In the genomic region with DNA sequence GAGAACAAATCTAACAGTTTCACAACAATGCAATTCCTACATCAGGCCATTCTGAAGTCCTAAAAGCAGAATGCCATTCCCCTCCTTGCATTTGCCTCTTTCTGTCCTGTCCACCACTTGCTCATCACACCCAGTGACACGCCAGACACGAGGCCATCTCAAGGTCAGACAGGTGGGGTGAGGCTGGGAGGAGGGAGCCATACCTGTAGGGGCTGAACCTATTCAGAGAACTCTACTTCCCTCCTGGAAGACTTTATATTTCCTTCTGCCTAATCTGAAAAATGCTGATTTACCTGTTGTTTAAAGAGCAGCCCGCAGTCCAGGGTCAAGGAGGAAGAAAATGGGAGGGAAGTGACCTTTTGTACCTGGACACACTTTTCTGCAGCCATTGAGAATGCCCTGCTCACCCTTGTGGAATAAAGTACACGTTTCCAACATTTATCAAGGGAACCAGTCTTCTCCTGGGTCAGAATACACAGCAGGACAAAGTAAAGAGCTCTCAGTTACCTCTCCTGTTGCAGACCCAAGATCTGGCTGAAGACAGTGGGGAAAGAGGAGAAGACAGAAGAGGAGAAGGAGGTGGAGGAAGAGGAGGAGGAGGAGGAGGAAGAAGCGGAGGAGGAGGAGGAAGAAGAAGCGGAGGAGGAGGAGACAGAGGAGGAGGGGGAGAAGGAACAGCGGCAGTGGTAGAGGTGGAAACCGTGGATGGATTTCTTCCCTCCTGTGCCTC, we compare ENCODE assay signal across 2 cellular contexts.
TF ChIP-seq lines count a peak whose summit lies in the region.

No MANE protein-coding gene starts in this region.

TF ChIP-seq in HEK293, 187 proteins besides CTCF, POLR2A, EP300 and RAD21:
- peak; percentile 97 for TF ChIP-seq EGR2 (tag by site-specific recombination; IDR thresholded peaks at IDR 0.05; ENCODE audit: low read depth)
- TF ChIP-seq ZFHX2 (tag by site-specific recombination; conservative IDR thresholded peaks at IDR 0.05): peak; percentile 59
- no peak for TF ChIP-seq ZNF19 (tag by site-specific recombination; IDR thresholded peaks at IDR 0.05; ENCODE audit: low read depth)
- no peak for TF ChIP-seq SETDB1 (IDR thresholded peaks at IDR 0.05; ENCODE audit: insufficient read length, low read length)
- TF ChIP-seq, protein P1, sequence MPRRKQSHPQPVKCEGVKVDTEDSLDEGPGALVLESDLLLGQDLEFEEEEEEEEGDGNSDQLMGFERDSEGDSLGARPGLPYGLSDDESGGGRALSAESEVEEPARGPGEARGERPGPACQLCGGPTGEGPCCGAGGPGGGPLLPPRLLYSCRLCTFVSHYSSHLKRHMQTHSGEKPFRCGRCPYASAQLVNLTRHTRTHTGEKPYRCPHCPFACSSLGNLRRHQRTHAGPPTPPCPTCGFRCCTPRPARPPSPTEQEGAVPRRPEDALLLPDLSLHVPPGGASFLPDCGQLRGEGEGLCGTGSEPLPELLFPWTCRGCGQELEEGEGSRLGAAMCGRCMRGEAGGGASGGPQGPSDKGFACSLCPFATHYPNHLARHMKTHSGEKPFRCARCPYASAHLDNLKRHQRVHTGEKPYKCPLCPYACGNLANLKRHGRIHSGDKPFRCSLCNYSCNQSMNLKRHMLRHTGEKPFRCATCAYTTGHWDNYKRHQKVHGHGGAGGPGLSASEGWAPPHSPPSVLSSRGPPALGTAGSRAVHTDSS (tag by site-specific recombination; IDR thresholded peaks at IDR 0.05): peak; percentile 63; the same call in 1 of the 2 replicates

TF ChIP-seq in GM12878, 131 proteins besides CTCF, POLR2A, EP300 and RAD21:
- TF ChIP-seq NR2F1 (conservative IDR thresholded peaks at IDR 0.05) (peak; percentile 68), ZNF384 (IDR thresholded peaks at IDR 0.05; ENCODE audit: borderline replicate concordance, low read depth, low read length) (no peak), IKZF2 (IDR thresholded peaks at IDR 0.05) (peak in 1 of 2 experiments; percentile 45; a peak in 2 of 4 replicates), ZNF274 (IDR thresholded peaks at IDR 0.05; ENCODE audit: insufficient read depth, insufficient read length) (no peak), KAT2A (conservative IDR thresholded peaks at IDR 0.05; ENCODE audit: control insufficient read depth, low read depth, low read length) (no peak), NFXL1 (IDR thresholded peaks at IDR 0.05; ENCODE audit: borderline replicate concordance) (no peak), EGR1 (IDR thresholded peaks at IDR 0.05; ENCODE audit: borderline replicate concordance in 1 of 2, low read depth in 2 of 2, low read length in 2 of 2) (peak in 1 of 2 experiments; percentile 62; a peak in 1 of 3 replicates), POLR2AphosphoS2 (IDR thresholded peaks at IDR 0.05; ENCODE audit: low read depth, low read length) (0 out of 2 replicates have a peak, but pooled peaks have one; percentile 23), HDGF (IDR thresholded peaks at IDR 0.05) (peak; percentile 54), SMAD1 (IDR thresholded peaks at IDR 0.05; ENCODE audit: low read depth, partially characterized antibody) (peak; percentile 20), NBN (IDR thresholded peaks at IDR 0.05) (peak; percentile 14; the same call in 1 of the 2 replicates), ZSCAN29 (IDR thresholded peaks at IDR 0.05) (no peak)
- TF ChIP-seq, protein P2, sequence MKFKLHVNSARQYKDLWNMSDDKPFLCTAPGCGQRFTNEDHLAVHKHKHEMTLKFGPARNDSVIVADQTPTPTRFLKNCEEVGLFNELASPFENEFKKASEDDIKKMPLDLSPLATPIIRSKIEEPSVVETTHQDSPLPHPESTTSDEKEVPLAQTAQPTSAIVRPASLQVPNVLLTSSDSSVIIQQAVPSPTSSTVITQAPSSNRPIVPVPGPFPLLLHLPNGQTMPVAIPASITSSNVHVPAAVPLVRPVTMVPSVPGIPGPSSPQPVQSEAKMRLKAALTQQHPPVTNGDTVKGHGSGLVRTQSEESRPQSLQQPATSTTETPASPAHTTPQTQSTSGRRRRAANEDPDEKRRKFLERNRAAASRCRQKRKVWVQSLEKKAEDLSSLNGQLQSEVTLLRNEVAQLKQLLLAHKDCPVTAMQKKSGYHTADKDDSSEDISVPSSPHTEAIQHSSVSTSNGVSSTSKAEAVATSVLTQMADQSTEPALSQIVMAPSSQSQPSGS (IDR thresholded peaks at IDR 0.05; ENCODE audit: low read length): no peak
- TF ChIP-seq, protein P3, sequence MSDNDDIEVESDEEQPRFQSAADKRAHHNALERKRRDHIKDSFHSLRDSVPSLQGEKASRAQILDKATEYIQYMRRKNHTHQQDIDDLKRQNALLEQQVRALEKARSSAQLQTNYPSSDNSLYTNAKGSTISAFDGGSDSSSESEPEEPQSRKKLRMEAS (IDR thresholded peaks at IDR 0.05; ENCODE audit: low read depth, low read length): peak; percentile 11; the same call in 1 of the 2 replicates
- TF ChIP-seq, protein P4, sequence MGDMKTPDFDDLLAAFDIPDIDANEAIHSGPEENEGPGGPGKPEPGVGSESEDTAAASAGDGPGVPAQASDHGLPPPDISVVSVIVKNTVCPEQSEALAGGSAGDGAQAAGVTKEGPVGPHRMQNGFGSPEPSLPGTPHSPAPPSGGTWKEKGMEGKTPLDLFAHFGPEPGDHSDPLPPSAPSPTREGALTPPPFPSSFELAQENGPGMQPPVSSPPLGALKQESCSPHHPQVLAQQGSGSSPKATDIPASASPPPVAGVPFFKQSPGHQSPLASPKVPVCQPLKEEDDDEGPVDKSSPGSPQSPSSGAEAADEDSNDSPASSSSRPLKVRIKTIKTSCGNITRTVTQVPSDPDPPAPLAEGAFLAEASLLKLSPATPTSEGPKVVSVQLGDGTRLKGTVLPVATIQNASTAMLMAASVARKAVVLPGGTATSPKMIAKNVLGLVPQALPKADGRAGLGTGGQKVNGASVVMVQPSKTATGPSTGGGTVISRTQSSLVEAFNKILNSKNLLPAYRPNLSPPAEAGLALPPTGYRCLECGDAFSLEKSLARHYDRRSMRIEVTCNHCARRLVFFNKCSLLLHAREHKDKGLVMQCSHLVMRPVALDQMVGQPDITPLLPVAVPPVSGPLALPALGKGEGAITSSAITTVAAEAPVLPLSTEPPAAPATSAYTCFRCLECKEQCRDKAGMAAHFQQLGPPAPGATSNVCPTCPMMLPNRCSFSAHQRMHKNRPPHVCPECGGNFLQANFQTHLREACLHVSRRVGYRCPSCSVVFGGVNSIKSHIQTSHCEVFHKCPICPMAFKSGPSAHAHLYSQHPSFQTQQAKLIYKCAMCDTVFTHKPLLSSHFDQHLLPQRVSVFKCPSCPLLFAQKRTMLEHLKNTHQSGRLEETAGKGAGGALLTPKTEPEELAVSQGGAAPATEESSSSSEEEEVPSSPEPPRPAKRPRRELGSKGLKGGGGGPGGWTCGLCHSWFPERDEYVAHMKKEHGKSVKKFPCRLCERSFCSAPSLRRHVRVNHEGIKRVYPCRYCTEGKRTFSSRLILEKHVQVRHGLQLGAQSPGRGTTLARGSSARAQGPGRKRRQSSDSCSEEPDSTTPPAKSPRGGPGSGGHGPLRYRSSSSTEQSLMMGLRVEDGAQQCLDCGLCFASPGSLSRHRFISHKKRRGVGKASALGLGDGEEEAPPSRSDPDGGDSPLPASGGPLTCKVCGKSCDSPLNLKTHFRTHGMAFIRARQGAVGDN (IDR thresholded peaks at IDR 0.05): peak; percentile 40; the same call in 1 of the 2 replicates
- TF ChIP-seq, protein P5, sequence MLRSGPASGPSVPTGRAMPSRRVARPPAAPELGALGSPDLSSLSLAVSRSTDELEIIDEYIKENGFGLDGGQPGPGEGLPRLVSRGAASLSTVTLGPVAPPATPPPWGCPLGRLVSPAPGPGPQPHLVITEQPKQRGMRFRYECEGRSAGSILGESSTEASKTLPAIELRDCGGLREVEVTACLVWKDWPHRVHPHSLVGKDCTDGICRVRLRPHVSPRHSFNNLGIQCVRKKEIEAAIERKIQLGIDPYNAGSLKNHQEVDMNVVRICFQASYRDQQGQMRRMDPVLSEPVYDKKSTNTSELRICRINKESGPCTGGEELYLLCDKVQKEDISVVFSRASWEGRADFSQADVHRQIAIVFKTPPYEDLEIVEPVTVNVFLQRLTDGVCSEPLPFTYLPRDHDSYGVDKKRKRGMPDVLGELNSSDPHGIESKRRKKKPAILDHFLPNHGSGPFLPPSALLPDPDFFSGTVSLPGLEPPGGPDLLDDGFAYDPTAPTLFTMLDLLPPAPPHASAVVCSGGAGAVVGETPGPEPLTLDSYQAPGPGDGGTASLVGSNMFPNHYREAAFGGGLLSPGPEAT (IDR thresholded peaks at IDR 0.05; ENCODE audit: low read depth): no peak
- TF ChIP-seq, protein P6, sequence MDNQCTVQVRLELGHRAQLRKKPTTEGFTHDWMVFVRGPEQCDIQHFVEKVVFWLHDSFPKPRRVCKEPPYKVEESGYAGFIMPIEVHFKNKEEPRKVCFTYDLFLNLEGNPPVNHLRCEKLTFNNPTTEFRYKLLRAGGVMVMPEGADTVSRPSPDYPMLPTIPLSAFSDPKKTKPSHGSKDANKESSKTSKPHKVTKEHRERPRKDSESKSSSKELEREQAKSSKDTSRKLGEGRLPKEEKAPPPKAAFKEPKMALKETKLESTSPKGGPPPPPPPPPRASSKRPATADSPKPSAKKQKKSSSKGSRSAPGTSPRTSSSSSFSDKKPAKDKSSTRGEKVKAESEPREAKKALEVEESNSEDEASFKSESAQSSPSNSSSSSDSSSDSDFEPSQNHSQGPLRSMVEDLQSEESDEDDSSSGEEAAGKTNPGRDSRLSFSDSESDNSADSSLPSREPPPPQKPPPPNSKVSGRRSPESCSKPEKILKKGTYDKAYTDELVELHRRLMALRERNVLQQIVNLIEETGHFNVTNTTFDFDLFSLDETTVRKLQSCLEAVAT (IDR thresholded peaks at IDR 0.05): peak; percentile 34; the same call in 1 of the 2 replicates
TF ChIP-seq in GM12878: peak in this region for 10.
